18 cellular contexts compared by ENCODE assay signal in the genomic region with DNA sequence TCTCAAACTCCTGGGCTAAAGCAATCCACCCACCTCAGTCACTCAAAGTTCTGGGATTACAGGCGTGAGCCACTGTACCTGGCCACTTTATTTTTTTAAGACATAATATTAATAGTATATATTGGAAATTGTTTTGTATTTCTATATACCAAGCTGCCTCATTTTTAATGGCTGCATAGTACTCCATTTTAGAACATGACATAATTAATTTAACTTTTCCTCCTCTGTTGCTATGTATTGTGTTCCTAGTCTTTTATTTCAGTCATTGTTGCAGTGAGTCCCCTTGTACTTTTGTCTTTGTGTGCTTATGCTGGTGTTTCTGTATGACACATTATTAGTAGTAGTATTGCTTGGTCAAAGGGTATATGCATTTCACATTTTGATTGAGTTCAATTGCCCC.
A peak's percentile ranks its signal among the peaks of the same experiment; 100 is the strongest.
DNase-seq lines count a peak whose midpoint lies in the region; FAIRE-seq and TF ChIP-seq lines count a peak whose summit lies in the region.
"Had no signal": no experiment of that assay in that cellular context is flagged by ENCODE, and none has a peak within 500 bp of the region (broad histone marks: within the 10 kb centered on the region; RNA-seq: fewer than 3 reads in every experiment).

No MANE protein-coding gene starts in this region.

- H3K36me3 Mint-ChIP-seq in activated naive CD4-positive, alpha-beta T cell treated with anti-CD3 and anti-CD28 coated beads, Interleukin-2, amount 10 ng/mL, durations not matched to agents 7 days and 5 days = peaks cover 81% of the 10 kb centered on the region
- H3K36me3 Mint-ChIP-seq in activated naive CD8-positive, alpha-beta T cell = peaks cover 39% of the 10 kb centered on the region
- H3K36me3 Mint-ChIP-seq in osteocyte (ENCODE audit: unreplicated experiment) = peaks cover 6% of the 10 kb centered on the region

- no peak for DNase-seq in activated naive CD4-positive, alpha-beta T cell treated with anti-CD3 and anti-CD28 coated beads, Interleukin-2, amount 10 ng/mL, durations not matched to agents 7 days and 5 days
- no peak for DNase-seq in activated naive CD4-positive, alpha-beta T cell treated with anti-CD3 and anti-CD28 coated beads, Interleukin-2, amount 50 U/mL, for 16 hours
- DNase-seq in urothelium cell line (ENCODE audit: low spot score) (no peak), HuH-7.5 (ENCODE audit: low spot score) (no peak), osteocyte (ENCODE audit: extremely low spot score, unreplicated experiment) (no peak)
- DNase-seq: BE2C, Caco-2, DMS53, H7, MM.1S, NCI-H1105, NCI-H1694 treated with DMSO at 0.1 percent for 48 hours, NCI-H446, NCI-H748 treated with DMSO at 0.1 percent for 48 hours, PC-9 had no signal

- TF ChIP-seq CTCF in osteocyte (IDR thresholded peaks at IDR 0.05) = no peak

- no peaks in the 10 kb centered on the region for H3K9me3 ChIP-seq in KOPT-K1 (ENCODE audit: insufficient read depth, low read length, poor library complexity, severe bottlenecking)
- H3K9me3 ChIP-seq: BE2C, Caco-2 had no signal

- CTCF ChIA-PET in activated naive CD4-positive, alpha-beta T cell treated with anti-CD3 and anti-CD28 coated beads, Interleukin-2, amount 10 ng/mL, durations not matched to agents 7 days and 5 days (lab: Charles Lee) = interaction anchor here (0.6 to 3.1 kb wide), 12 partner anchors 10 to 381 kb away, joined by 3 to 31 read pairs (median 4); no protein-coding TSS in a partner anchor

- peak overlapping the region; percentile 69 for H3K27ac ChIP-seq in KOPT-K1 (ENCODE audit: low read depth, low read length, poor library complexity, severe bottlenecking)
- H3K27ac ChIP-seq: KMS-11, PC-9 had no signal

- H3K4me3 Mint-ChIP-seq in activated naive CD4-positive, alpha-beta T cell treated with anti-CD3 and anti-CD28 coated beads, Interleukin-2, amount 10 ng/mL, durations not matched to agents 7 days and 5 days = no peak overlapping the region
- no peak overlapping the region for H3K4me3 Mint-ChIP-seq in activated naive CD8-positive, alpha-beta T cell
- H3K4me3 Mint-ChIP-seq in osteocyte (ENCODE audit: unreplicated experiment) = no peak overlapping the region

- peaks cover 5% of the 10 kb centered on the region for H3K9me3 Mint-ChIP-seq in activated naive CD4-positive, alpha-beta T cell treated with anti-CD3 and anti-CD28 coated beads, Interleukin-2, amount 10 ng/mL, durations not matched to agents 7 days and 5 days
- H3K9me3 Mint-ChIP-seq in activated naive CD8-positive, alpha-beta T cell (ENCODE audit: low read depth) = no peaks in the 10 kb centered on the region
- peaks cover 1% of the 10 kb centered on the region for H3K9me3 Mint-ChIP-seq in osteocyte (ENCODE audit: unreplicated experiment)

- H3K4me1 Mint-ChIP-seq in activated naive CD4-positive, alpha-beta T cell treated with anti-CD3 and anti-CD28 coated beads, Interleukin-2, amount 10 ng/mL, durations not matched to agents 7 days and 5 days = peaks cover 75% of the 10 kb centered on the region
- H3K4me1 Mint-ChIP-seq in activated naive CD8-positive, alpha-beta T cell (ENCODE audit: low read depth) = peaks cover 71% of the 10 kb centered on the region
- H3K4me1 Mint-ChIP-seq in osteocyte (ENCODE audit: unreplicated experiment) = peaks cover 17% of the 10 kb centered on the region

- no peaks in the 10 kb centered on the region for H3K27me3 Mint-ChIP-seq in activated naive CD4-positive, alpha-beta T cell treated with anti-CD3 and anti-CD28 coated beads, Interleukin-2, amount 10 ng/mL, durations not matched to agents 7 days and 5 days
- H3K27me3 Mint-ChIP-seq in activated naive CD8-positive, alpha-beta T cell = no peaks in the 10 kb centered on the region
- no peaks in the 10 kb centered on the region for H3K27me3 Mint-ChIP-seq in osteocyte (ENCODE audit: unreplicated experiment)

- peaks cover 97% of the 10 kb centered on the region for H3K36me3 ChIP-seq in KOPT-K1 (ENCODE audit: insufficient read depth, low read length)
- H3K36me3 ChIP-seq: BE2C had no signal

- peak overlapping the region; percentile 1 for H3K27ac Mint-ChIP-seq in activated naive CD4-positive, alpha-beta T cell treated with anti-CD3 and anti-CD28 coated beads, Interleukin-2, amount 10 ng/mL, durations not matched to agents 7 days and 5 days
- H3K27ac Mint-ChIP-seq in activated naive CD8-positive, alpha-beta T cell = peak overlapping the region; percentile 96
- H3K27ac Mint-ChIP-seq in osteocyte (ENCODE audit: unreplicated experiment) = no peak overlapping the region

- FAIRE-seq in urothelium cell line (lab: Jason Lieb, UNC) = peak; percentile 50
